ENCODE assay signal across 23 cellular contexts in the genomic region with DNA sequence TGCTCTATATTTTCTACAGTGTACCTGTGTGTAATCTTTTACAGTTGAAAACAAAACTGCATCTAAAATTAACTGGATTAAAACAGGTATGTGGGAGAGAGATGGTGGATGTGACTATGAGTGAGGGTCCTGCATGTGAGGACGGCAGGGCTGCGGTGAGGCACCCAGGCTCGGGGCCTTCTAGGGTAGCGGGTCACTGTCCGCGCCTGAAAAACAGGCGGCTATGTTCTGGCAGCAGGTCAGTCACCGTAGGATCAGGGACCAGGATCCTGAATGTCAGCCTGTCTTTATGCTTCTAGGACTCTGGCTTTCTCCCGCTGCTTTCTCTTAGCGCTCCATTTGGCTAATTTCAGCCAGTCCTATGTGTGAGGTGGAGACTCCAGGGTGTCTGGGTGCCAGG. TPM values are rescaled to one million over a fixed set of nuclear protein-coding genes. Genes with fewer than 3 reads are reported as not detected.
"Had no signal": no experiment of that assay in that cellular context is flagged by ENCODE, and none has a peak within 500 bp of the region (broad histone marks: within the 10 kb centered on the region; RNA-seq: fewer than 3 reads in every experiment).

No MANE protein-coding gene starts in this region.

- H3K9me3 Mint-ChIP-seq: activated CD4-positive, alpha-beta memory T cell treated with anti-CD3 and anti-CD28 coated beads for 36 hours; activated CD4-positive, alpha-beta T cell treated with anti-CD3 and anti-CD28 coated beads, Interleukin-2, amount 10 ng/mL, durations not matched to agents 7 days and 5 days; activated naive CD4-positive, alpha-beta T cell treated with anti-CD3 and anti-CD28 coated beads for 36 hours; activated T-cell treated with anti-CD3 and anti-CD28 coated beads, Interleukin-2, amount 50 U/mL, for 4 hours; brain had no signal

- ATAC-seq: activated T-cell treated with anti-CD3 and anti-CD28 coated beads, Interleukin-2, amount 50 U/mL, for 4 hours had no signal

- H3K27ac ChIP-seq: KMS-11, VCaP had no signal

- H3K4me2 ChIP-seq: KMS-11 had no signal

- DNase-seq: activated CD4-positive, alpha-beta memory T cell treated with anti-CD3 and anti-CD28 coated beads for 36 hours; activated CD4-positive, alpha-beta T cell treated with anti-CD3 and anti-CD28 coated beads, Interleukin-2, amount 10 ng/mL, durations not matched to agents 7 days and 5 days; activated CD4-positive, CD25-positive, alpha-beta regulatory T cell; activated CD8-positive, alpha-beta memory T cell treated with anti-CD3 and anti-CD28 coated beads for 24 hours; activated effector memory CD4-positive, alpha-beta T cell treated with anti-CD3 and anti-CD28 coated beads, Interleukin-2, amount 50 U/mL, for 16 hours; activated naive CD4-positive, alpha-beta T cell treated with anti-CD3 and anti-CD28 coated beads for 36 hours; activated T-cell treated with anti-CD3 and anti-CD28 coated beads, Interleukin-2, amount 50 U/mL, for 4 hours; amygdala; NCI-H1092 treated with DMSO at 0.1 percent for 48 hours; NCI-H1436; NCI-H1694 treated with DMSO at 0.1 percent for 48 hours; NCI-H2029 treated with DMSO at 0.1 percent for 48 hours; NCI-H510A treated with DMSO at 0.1 percent for 48 hours; NCI-H69; SIG-M5; T-helper 2 cell had no signal

- FAIRE-seq: astrocyte, RCC 7860 had no signal

- H3K9ac ChIP-seq: KMS-11 had no signal

- H3K27ac Mint-ChIP-seq: activated CD4-positive, alpha-beta memory T cell treated with anti-CD3 and anti-CD28 coated beads for 36 hours; activated CD4-positive, alpha-beta T cell treated with anti-CD3 and anti-CD28 coated beads, Interleukin-2, amount 10 ng/mL, durations not matched to agents 7 days and 5 days; activated naive CD4-positive, alpha-beta T cell treated with anti-CD3 and anti-CD28 coated beads for 36 hours; activated naive CD8-positive, alpha-beta T cell; brain had no signal

- H3K36me3 Mint-ChIP-seq: activated CD4-positive, alpha-beta memory T cell treated with anti-CD3 and anti-CD28 coated beads for 36 hours; activated naive CD8-positive, alpha-beta T cell; brain had no signal

- H3K4me3 Mint-ChIP-seq: activated CD4-positive, alpha-beta memory T cell treated with anti-CD3 and anti-CD28 coated beads for 36 hours; activated CD4-positive, alpha-beta T cell treated with anti-CD3 and anti-CD28 coated beads, Interleukin-2, amount 10 ng/mL, durations not matched to agents 7 days and 5 days; activated naive CD4-positive, alpha-beta T cell treated with anti-CD3 and anti-CD28 coated beads for 36 hours; activated naive CD8-positive, alpha-beta T cell; activated T-cell treated with anti-CD3 and anti-CD28 coated beads, Interleukin-2, amount 50 U/mL, for 4 hours; brain had no signal

RNA-seq across cellular contexts. Expression of a gene that starts 12.6 kb away (rescaled TPM):
- total RNA-seq: activated CD4-positive, alpha-beta memory T cell treated with anti-CD3 and anti-CD28 coated beads for 36 hours; activated CD4-positive, alpha-beta T cell treated with anti-CD3 and anti-CD28 coated beads, Interleukin-2, amount 10 ng/mL, durations not matched to agents 7 days and 5 days; activated naive CD4-positive, alpha-beta T cell treated with anti-CD3 and anti-CD28 coated beads for 36 hours; activated T-cell treated with anti-CD3 and anti-CD28 coated beads, Interleukin-2, amount 50 U/mL, for 4 hours had no signal

RNA-seq across cellular contexts. Expression of a gene that starts 50.1 kb away (rescaled TPM):
- total RNA-seq: MCF 10A had no signal
